Comparison of ENCODE assay signal across 9 cellular contexts in the genomic region with DNA sequence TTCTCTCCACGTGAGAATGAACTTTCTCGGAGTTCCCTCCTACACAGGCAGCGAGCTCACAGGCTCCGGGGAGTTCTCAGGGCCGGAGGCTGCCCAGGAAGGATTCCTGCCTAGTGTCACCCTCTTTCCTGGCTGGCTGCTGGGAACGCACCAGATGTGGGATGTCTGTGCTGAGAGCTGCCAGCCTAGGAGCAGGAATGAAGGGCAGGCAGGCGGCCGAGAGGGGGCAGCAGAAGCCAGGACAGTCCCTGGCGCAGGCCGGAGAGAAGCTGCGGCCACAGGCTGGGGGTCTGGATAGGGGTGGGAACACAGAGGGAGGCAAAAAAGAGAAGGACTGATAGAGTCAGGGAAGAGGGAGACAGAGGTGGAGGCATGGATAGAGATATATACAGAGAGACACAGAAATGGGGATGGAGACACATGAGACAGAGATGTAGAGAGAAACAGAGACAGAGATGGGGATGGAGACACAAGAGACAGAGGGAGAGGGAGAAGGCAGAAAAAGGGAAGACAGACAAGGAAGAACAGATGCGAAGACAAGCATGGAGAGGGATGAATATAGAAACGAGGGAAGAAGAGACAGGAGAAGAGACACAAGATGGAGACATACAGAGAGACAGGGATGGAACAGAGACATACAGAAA. TPM values are rescaled to one million over a fixed set of nuclear protein-coding genes. Genes with fewer than 3 reads are reported as not detected.
DNase-seq lines count a peak whose midpoint lies in the region; ATAC-seq, FAIRE-seq and TF ChIP-seq lines count a peak whose summit lies in the region.
"Had no signal": no experiment of that assay in that cellular context is flagged by ENCODE, and none has a peak within 500 bp of the region (broad histone marks: within the 10 kb centered on the region; RNA-seq: fewer than 3 reads in every experiment).

No MANE protein-coding gene starts in this region.

- TF ChIP-seq CTCF in bronchial epithelial cell (IDR thresholded peaks at IDR 0.05; ENCODE audit: insufficient read depth, low read length, severe bottlenecking), result peak; percentile 93

- TF ChIP-seq POLR2A in GM18505 (IDR thresholded peaks at IDR 0.05; ENCODE audit: borderline replicate concordance, extremely low read depth, insufficient read depth, insufficient read length), result no peak

- no peaks in the 10 kb centered on the region for H3K36me3 ChIP-seq in bronchial epithelial cell (ENCODE audit: control insufficient read depth, insufficient read depth, low read length)

- no peak for ATAC-seq in GM18505 (IDR thresholded peaks at IDR 0.05; ENCODE audit: unreplicated experiment)

- H3K27me3 ChIP-seq in bronchial epithelial cell (ENCODE audit: control insufficient read depth, insufficient read depth, low read length), result peaks cover 1% of the 10 kb centered on the region

- in situ Hi-C loops in SK-MEL-5 (cut with HindIII; ENCODE audit: low pct_unique_long_range_greater_than_20kb, low sequenced_read_pairs), result no loop called here

- DNase-seq in DMS 273 treated with DMSO at 0.1 percent for 48 hours (lab: John Stamatoyannopoulos, UW), result peak; percentile 32
- peak; percentile 48 for DNase-seq in HT1080 (ENCODE audit: low read depth)
- DNase-seq in SK-MEL-5 (ENCODE audit: low read depth, low spot score), result peak; percentile 64
- peak; percentile 24 for DNase-seq in bronchial epithelial cell (ENCODE audit: low read depth)
- peak; percentile 53 for DNase-seq in iris pigment epithelial cell (ENCODE audit: low read depth)
- peak; percentile 51 to 56 for DNase-seq in stimulated activated CD4-positive, alpha-beta T cell treated with anti-CD3 and anti-CD28 coated beads, Interleukin-2, amount 100 ng/mL, for 24 hours
- no peak for DNase-seq in SIG-M5 treated with dmso at 0.1 percent for 504 hours (lab: John Stamatoyannopoulos, UW; ENCODE audit: unreplicated experiment)

- H3K4me3 ChIP-seq in bronchial epithelial cell (ENCODE audit: low read depth, low read length), result no peak overlapping the region

- no peak for FAIRE-seq in bronchial epithelial cell (lab: Jason Lieb, UNC)

RNA-seq across cellular contexts. Expression of gene ENHO, which starts 25.3 kb away (rescaled TPM):
- 5.0 TPM in 2 replicates for total RNA-seq in HT1080 (2014; rRNA removed; shearing (Covaris generic))
- 0.84 and 0.96 TPM in 2 replicates for polyA plus RNA-seq in HT1080 (2015; cell fraction: cytosol; rRNA removed)
- 0.12 and 0.13 TPM in 2 replicates for polyA plus RNA-seq in HT1080 (2015; cell fraction: nucleus; rRNA removed)
- total RNA-seq in SK-MEL-5 (2014; rRNA removed; shearing (Covaris generic)), result 0.43 and 0.92 TPM in 2 replicates
- polyA plus RNA-seq in SK-MEL-5 (2015; cell fraction: cytosol; rRNA removed), result 0.47 and 1.0 TPM in 2 replicates
- not detected in 2 replicates for polyA plus RNA-seq in SK-MEL-5 (2015; cell fraction: nucleus; rRNA removed)
- 0.13 TPM in 1 of 2 replicates, not detected in the other for total RNA-seq in bronchial epithelial cell

RNA-seq across cellular contexts. Expression of gene CNTFR, which starts 41.4 kb away (rescaled TPM):
- not detected in 2 replicates for total RNA-seq in HT1080 (2014; rRNA removed; shearing (Covaris generic))
- 0.03 TPM in 1 of 2 replicates, not detected in the other for polyA plus RNA-seq in HT1080 (2015; cell fraction: cytosol; rRNA removed)
- polyA plus RNA-seq in HT1080 (2015; cell fraction: nucleus; rRNA removed), result not detected in 2 replicates
- total RNA-seq in SK-MEL-5 (2014; rRNA removed; shearing (Covaris generic)), result 1.1 TPM in 2 replicates
- 2.4 and 3.5 TPM in 2 replicates for polyA plus RNA-seq in SK-MEL-5 (2015; cell fraction: cytosol; rRNA removed)
- 0.28 and 2.4 TPM in 2 replicates for polyA plus RNA-seq in SK-MEL-5 (2015; cell fraction: nucleus; rRNA removed)
- total RNA-seq in bronchial epithelial cell, result not detected in 2 replicates
- total RNA-seq: T-helper 1 cell treated with Interleukin-12 subunit alpha and Interleukin-12 subunit beta and Interleukin-4 antibody, amounts not matched to agents 30 ng/mL and 1 ng/mL, for 36 hours had no signal
